Comparison of ENCODE assay signal across 10 cellular contexts in the genomic region with DNA sequence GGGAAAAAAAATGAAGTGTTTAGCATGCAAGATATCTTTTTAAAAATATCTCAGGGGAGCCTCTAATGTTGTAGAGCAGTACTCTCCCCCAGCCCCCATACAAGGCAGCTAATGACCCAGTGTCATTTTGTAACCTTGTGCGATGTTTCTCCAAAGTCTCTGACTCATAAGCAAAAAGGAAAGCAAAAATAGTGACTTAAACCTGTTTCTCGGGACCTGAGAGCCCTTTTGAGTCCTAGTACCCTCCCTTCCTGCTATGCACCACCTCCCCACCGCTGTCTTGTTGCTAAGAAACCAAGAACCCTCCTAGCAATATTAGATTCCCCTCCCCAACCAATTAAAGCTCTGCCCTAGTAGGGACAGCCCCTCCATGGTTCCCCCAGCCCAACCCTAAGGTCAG. TPM values are rescaled to one million over a fixed set of nuclear protein-coding genes. Genes with fewer than 3 reads are reported as not detected.
DNase-seq lines count a peak whose midpoint lies in the region; ATAC-seq and TF ChIP-seq lines count a peak whose summit lies in the region.
"Had no signal": no experiment of that assay in that cellular context is flagged by ENCODE, and none has a peak within 500 bp of the region (broad histone marks: within the 10 kb centered on the region; RNA-seq: fewer than 3 reads in every experiment).

No MANE protein-coding gene starts in this region.

- ATAC-seq in GM19452 (IDR thresholded peaks at IDR 0.05; ENCODE audit: unreplicated experiment) (peak; percentile 87), HG03442 (IDR thresholded peaks at IDR 0.05; ENCODE audit: unreplicated experiment) (peak; percentile 78), upper lobe of right lung (no peak)
- peak; percentile 65 for ATAC-seq in activated naive CD8-positive, alpha-beta T cell treated with anti-CD3 and anti-CD28 coated beads, Interleukin-2, amount 10 ng/mL, durations not matched to agents 7 days and 5 days (ENCODE audit: low read depth)

- no peaks in the 10 kb centered on the region for H3K4me1 ChIP-seq in upper lobe of right lung

- no peaks in the 10 kb centered on the region for H3K9me3 ChIP-seq in upper lobe of right lung
- H3K9me3 ChIP-seq: neutrophil had no signal

- peak; percentile 7 for DNase-seq in CD1c-positive myeloid dendritic cell (ENCODE audit: extremely low spot score)
- no peak for DNase-seq in activated naive CD8-positive, alpha-beta T cell treated with anti-CD3 and anti-CD28 coated beads, Interleukin-2, amount 10 ng/mL, durations not matched to agents 7 days and 5 days
- DNase-seq in stimulated activated CD4-positive, alpha-beta T cell treated with anti-CD3 and anti-CD28 coated beads, Interleukin-4, amount 100 ng/mL, for 48 hours (ENCODE audit: low read depth in 2 of 2) = peak; percentile 39 to 52
- no peak for DNase-seq in upper lobe of right lung
- no peak for DNase-seq in activated gamma-delta T cell treated with Interleukin-2 at 50 U/mL for 16 hours
- no peak for DNase-seq in NCI-H524 (lab: John Stamatoyannopoulos, UW)

- no peaks in the 10 kb centered on the region for H3K36me3 Mint-ChIP-seq in activated naive CD8-positive, alpha-beta T cell treated with anti-CD3 and anti-CD28 coated beads, Interleukin-2, amount 10 ng/mL, durations not matched to agents 7 days and 5 days

- POLR2A ChIA-PET in activated naive CD8-positive, alpha-beta T cell treated with anti-CD3 and anti-CD28 coated beads, Interleukin-2, amount 10 ng/mL, durations not matched to agents 7 days and 5 days (lab: Charles Lee) = no interaction called here

- H3K27me3 Mint-ChIP-seq in activated naive CD8-positive, alpha-beta T cell treated with anti-CD3 and anti-CD28 coated beads, Interleukin-2, amount 10 ng/mL, durations not matched to agents 7 days and 5 days = no peaks in the 10 kb centered on the region

- no peaks in the 10 kb centered on the region for H3K36me3 ChIP-seq in upper lobe of right lung
- H3K36me3 ChIP-seq: neutrophil had no signal

- no peak overlapping the region for H3K4me3 ChIP-seq in upper lobe of right lung

- no peak for TF ChIP-seq CTCF in upper lobe of right lung (IDR thresholded peaks at IDR 0.05)

- peaks cover 24% of the 10 kb centered on the region for H3K4me1 Mint-ChIP-seq in activated naive CD8-positive, alpha-beta T cell treated with anti-CD3 and anti-CD28 coated beads, Interleukin-2, amount 10 ng/mL, durations not matched to agents 7 days and 5 days

- H3K27ac Mint-ChIP-seq in activated naive CD8-positive, alpha-beta T cell treated with anti-CD3 and anti-CD28 coated beads, Interleukin-2, amount 10 ng/mL, durations not matched to agents 7 days and 5 days = peak overlapping the region; percentile 42

- intact Hi-C loops in upper lobe of right lung (cut with DNase I) = no loop called here

- no peak overlapping the region for H3K27ac ChIP-seq in upper lobe of right lung
- H3K27ac ChIP-seq: neutrophil had no signal

- H3K4me3 Mint-ChIP-seq in activated naive CD8-positive, alpha-beta T cell treated with anti-CD3 and anti-CD28 coated beads, Interleukin-2, amount 10 ng/mL, durations not matched to agents 7 days and 5 days = peak overlapping the region; percentile 9

- no peaks in the 10 kb centered on the region for H3K27me3 ChIP-seq in upper lobe of right lung

- H3K9me3 Mint-ChIP-seq in activated naive CD8-positive, alpha-beta T cell treated with anti-CD3 and anti-CD28 coated beads, Interleukin-2, amount 10 ng/mL, durations not matched to agents 7 days and 5 days = no peaks in the 10 kb centered on the region

RNA-seq across cellular contexts. Expression of a gene that starts 2.8 kb away (rescaled TPM):
- total RNA-seq in activated naive CD8-positive, alpha-beta T cell treated with anti-CD3 and anti-CD28 coated beads, Interleukin-2, amount 10 ng/mL, durations not matched to agents 7 days and 5 days = 1 to 10 TPM; 4.0 to 4.4 TPM
- 1.3 TPM for total RNA-seq in upper lobe of right lung

RNA-seq across cellular contexts. Expression of a gene that starts 21.5 kb away (rescaled TPM):
- total RNA-seq in activated naive CD8-positive, alpha-beta T cell treated with anti-CD3 and anti-CD28 coated beads, Interleukin-2, amount 10 ng/mL, durations not matched to agents 7 days and 5 days = not detected
- total RNA-seq in upper lobe of right lung = 0.09 TPM
- total RNA-seq: activated CD8-positive, alpha-beta memory T cell treated with anti-CD3 and anti-CD28 coated beads for 36 hours had no signal

RNA-seq across cellular contexts. Expression of a gene that starts 32.4 kb away (rescaled TPM):
- total RNA-seq in activated naive CD8-positive, alpha-beta T cell treated with anti-CD3 and anti-CD28 coated beads, Interleukin-2, amount 10 ng/mL, durations not matched to agents 7 days and 5 days = 10 to 100 TPM; 42.7 to 43.5 TPM
- 34.3 TPM for total RNA-seq in upper lobe of right lung

RNA-seq across cellular contexts. Expression of a gene that starts 35.9 kb away (rescaled TPM):
- total RNA-seq in activated naive CD8-positive, alpha-beta T cell treated with anti-CD3 and anti-CD28 coated beads, Interleukin-2, amount 10 ng/mL, durations not matched to agents 7 days and 5 days = 10 to 100 TPM; 31.3 to 33.1 TPM
- 31.6 TPM for total RNA-seq in upper lobe of right lung

RNA-seq across cellular contexts. Expression of a gene that starts 42.4 kb away (rescaled TPM):
- total RNA-seq in activated naive CD8-positive, alpha-beta T cell treated with anti-CD3 and anti-CD28 coated beads, Interleukin-2, amount 10 ng/mL, durations not matched to agents 7 days and 5 days = not detected
- total RNA-seq in upper lobe of right lung = not detected
- total RNA-seq: activated CD8-positive, alpha-beta memory T cell treated with anti-CD3 and anti-CD28 coated beads for 36 hours had no signal

Comparison
In these comparisons a context has a peak if more than half of its experiments do, and no peak if none do; other contexts are left out.
1. DNase-seq: peak in CD1c-positive myeloid dendritic cell (single experiment) and stimulated activated CD4-positive, alpha-beta T cell treated with anti-CD3 and anti-CD28 coated beads, Interleukin-4, amount 100 ng/mL, for 48 hours (2 of 2); none in activated naive CD8-positive, alpha-beta T cell treated with anti-CD3 and anti-CD28 coated beads, Interleukin-2, amount 10 ng/mL, durations not matched to agents 7 days and 5 days (single experiment), upper lobe of right lung (single experiment), activated gamma-delta T cell treated with Interleukin-2 at 50 U/mL for 16 hours (single experiment) and NCI-H524 (0 of 2).